ENCODE assay signal across 8 cellular contexts in the genomic region with DNA sequence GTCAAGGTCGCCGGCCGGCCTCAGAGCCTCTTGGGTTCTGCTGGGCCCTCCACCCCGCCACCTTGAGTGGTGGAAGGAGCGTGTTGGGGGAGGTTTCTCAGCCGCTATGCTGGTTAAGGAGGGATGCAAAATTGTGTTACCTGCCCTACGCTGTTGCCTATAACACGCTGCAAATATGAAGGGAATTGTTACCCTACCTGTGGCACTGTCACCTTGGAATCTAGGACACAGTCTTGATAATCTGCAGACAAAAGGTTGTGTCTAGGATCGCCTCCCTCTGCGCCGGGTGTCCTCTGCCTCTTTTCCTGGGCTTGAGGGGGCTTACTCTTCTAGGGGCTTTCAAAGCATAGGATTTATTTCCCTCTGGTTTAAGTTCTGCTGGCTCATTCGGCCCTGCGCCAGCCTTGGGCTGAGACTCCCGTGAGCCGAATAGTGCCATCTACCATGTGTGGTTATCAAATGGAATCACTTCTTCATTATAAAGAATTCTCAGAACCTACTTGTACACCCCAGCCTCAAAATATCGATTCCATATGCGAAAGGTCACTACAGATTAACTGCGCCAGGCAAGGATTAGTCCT. TPM values are rescaled to one million over a fixed set of nuclear protein-coding genes. Genes with fewer than 3 reads are reported as not detected.
A peak's percentile ranks its signal among the peaks of the same experiment; 100 is the strongest.
DNase-seq lines count a peak whose midpoint lies in the region; ATAC-seq and TF ChIP-seq lines count a peak whose summit lies in the region.

No MANE protein-coding gene starts in this region.

- CTCF ChIA-PET in CD4-positive, alpha-beta memory T cell (lab: Charles Lee; ENCODE audit: partially characterized antibody), result no interaction called here

- TF ChIP-seq CTCF in mucosa of descending colon (IDR thresholded peaks at IDR 0.05), result no peak
- TF ChIP-seq CTCF in vagina (IDR thresholded peaks at IDR 0.05), result no peak
- TF ChIP-seq CTCF in BE2C (IDR thresholded peaks at IDR 0.05; ENCODE audit: low read depth, low read length), result no peak

- H3K4me1 Mint-ChIP-seq in CD4-positive, alpha-beta memory T cell, result peaks cover 0 to 18% (median 12%) of the 10 kb centered on the region in 4 donors

- H3K27ac ChIP-seq in CD4-positive, alpha-beta memory T cell (ENCODE audit: low read depth, low read length), result no peak overlapping the region
- H3K27ac ChIP-seq in cingulate gyrus (ENCODE audit: low read depth, low read length), result peak overlapping the region; percentile 84
- peak overlapping the region; percentile 81 for H3K27ac ChIP-seq in vagina

- no peak for TF ChIP-seq POLR2A in vagina (IDR thresholded peaks at IDR 0.05)

- ATAC-seq in mucosa of descending colon (no peak), GM19467 (IDR thresholded peaks at IDR 0.05; ENCODE audit: unreplicated experiment) (no peak)

- H3K4me1 ChIP-seq in CD4-positive, alpha-beta memory T cell (ENCODE audit: insufficient read depth, low read length), result peaks cover 4% of the 10 kb centered on the region
- H3K4me1 ChIP-seq in mucosa of descending colon (ENCODE audit: low read depth) (no peaks in the 10 kb centered on the region), vagina (peaks cover 15% of the 10 kb centered on the region), BE2C (no peaks in the 10 kb centered on the region)

- H3K9me3 Mint-ChIP-seq in CD4-positive, alpha-beta memory T cell, result peaks cover 0 to 2% (median 0%) of the 10 kb centered on the region in 8 donors

- H3K4me3 ChIP-seq in CD4-positive, alpha-beta memory T cell (ENCODE audit: low read length in 2 of 2), result no peak overlapping the region
- H3K4me3 ChIP-seq in MG63 (peak overlapping the region; percentile 59), mucosa of descending colon (peak overlapping the region; percentile 46), vagina (peak overlapping the region; percentile 60 to 70), BE2C (ENCODE audit: low read depth, low read length) (no peak overlapping the region)

- H3K36me3 Mint-ChIP-seq in CD4-positive, alpha-beta memory T cell, result peaks cover 0 to 4% of the 10 kb centered on the region in 2 donors

- DNase-seq in CD4-positive, alpha-beta memory T cell, result no peak
- DNase-seq in MG63 (peak; percentile 26), mucosa of descending colon (peak in 2 of 3 donors; percentile 11 to 27), vagina (ENCODE audit: extremely low spot score in 2 of 2) (no peak), BE2C (no peak), NAMALWA (ENCODE audit: low spot score) (no peak)

- peaks cover 9 to 16% of the 10 kb centered on the region in 2 donors for H3K27me3 Mint-ChIP-seq in CD4-positive, alpha-beta memory T cell

- no peaks in the 10 kb centered on the region for H3K9me3 ChIP-seq in CD4-positive, alpha-beta memory T cell (ENCODE audit: control insufficient read depth in 1 of 2, low read length in 2 of 2)
- no peaks in the 10 kb centered on the region for H3K9me3 ChIP-seq in MG63
- no peaks in the 10 kb centered on the region for H3K9me3 ChIP-seq in mucosa of descending colon
- H3K9me3 ChIP-seq in vagina, result no peaks in the 10 kb centered on the region
- H3K9me3 ChIP-seq in BE2C, result peaks cover 4% of the 10 kb centered on the region; the same call in 1 of the 2 replicates

- POLR2A ChIA-PET in CD4-positive, alpha-beta memory T cell (lab: Charles Lee; ENCODE audit: partially characterized antibody), result no interaction called here

- H3K36me3 ChIP-seq in CD4-positive, alpha-beta memory T cell (ENCODE audit: insufficient read depth, low read length), result no peaks in the 10 kb centered on the region
- H3K36me3 ChIP-seq in MG63 (no peaks in the 10 kb centered on the region), mucosa of descending colon (ENCODE audit: low read depth) (no peaks in the 10 kb centered on the region), vagina (no peaks in the 10 kb centered on the region), BE2C (no peaks in the 10 kb centered on the region)

- H3K27me3 ChIP-seq in CD4-positive, alpha-beta memory T cell (ENCODE audit: insufficient read depth, low read length), result peaks cover 6% of the 10 kb centered on the region
- H3K27me3 ChIP-seq in MG63 (no peaks in the 10 kb centered on the region), vagina (no peaks in the 10 kb centered on the region), BE2C (peaks cover 49% of the 10 kb centered on the region)

- peak overlapping the region in 3 of 7 donors; percentile 18 to 75 (median 66) for H3K27ac Mint-ChIP-seq in CD4-positive, alpha-beta memory T cell

- peak overlapping the region; percentile 69 to 82 (median 78) for H3K4me3 Mint-ChIP-seq in CD4-positive, alpha-beta memory T cell

- intact Hi-C loops in CD4-positive, alpha-beta memory T cell (cut with micrococcal nuclease), result loop anchor here (5.0 kb wide), 1 partner anchor 370 kb away; no protein-coding TSS in a partner anchor
- intact Hi-C loops in mucosa of descending colon (cut with DNase I, micrococcal nuclease) (no loop called here), vagina (cut with DNase I) (no loop called here)

RNA-seq across cellular contexts. Expression of gene SLC22A15, which starts 0.7 kb away (rescaled TPM):
- total RNA-seq in CD4-positive, alpha-beta memory T cell, result 1 to 10 TPM; 1.2 TPM
- not detected for polyA plus RNA-seq in CD4-positive, alpha-beta memory T cell
- 0.46 and 0.74 TPM in 2 replicates for total RNA-seq in MG63 (2014; rRNA removed; shearing (Covaris generic); ENCODE audit: low replicate concordance)
- total RNA-seq in mucosa of descending colon, result 1 to 10 TPM; 2.0 to 2.7 (median 2.4) TPM
- 9.8 TPM for total RNA-seq in vagina
- polyA plus RNA-seq in BE2C (2012; ENCODE audit: insufficient read depth, insufficient read length, low read depth), result not detected

Comparison
In these comparisons a context has a peak if more than half of its experiments do, and no peak if none do; other contexts are left out.
1. DNase-seq: peak in MG63 (single experiment) and mucosa of descending colon (2 of 3); none in CD4-positive, alpha-beta memory T cell (0 of 5), vagina (0 of 2), BE2C (single experiment) and NAMALWA (single experiment).
2. H3K4me3 ChIP-seq: peak in MG63 (single experiment), mucosa of descending colon (single experiment) and vagina (2 of 2); none in CD4-positive, alpha-beta memory T cell (0 of 2) and BE2C (single experiment).